Comparison of ENCODE assay signal across 9 cellular contexts in genomic region chr3:190424478-190425439, GRCh38. TPM values are rescaled to one million over a fixed set of nuclear protein-coding genes. Genes with fewer than 3 reads are reported as not detected.
A peak's percentile ranks its signal among the peaks of the same experiment; 100 is the strongest.
DNase-seq lines count a peak whose midpoint lies in the region; ATAC-seq and TF ChIP-seq lines count a peak whose summit lies in the region.
"Had no signal": no experiment of that assay in that cellular context is flagged by ENCODE, and none has a peak within 500 bp of the region (broad histone marks: within the 10 kb centered on the region; RNA-seq: fewer than 3 reads in every experiment).

No MANE protein-coding gene starts in this region.

- H3K4me2 ChIP-seq in fibroblast of lung (ENCODE audit: extremely low read depth, insufficient read depth, low read length) (no peak overlapping the region), neuronal stem cell (ENCODE audit: insufficient read depth, low read length, poor library complexity, severe bottlenecking) (no peak overlapping the region)

- DNase-seq in DMS 273 (lab: John Stamatoyannopoulos, UW; ENCODE audit: unreplicated experiment) (peak; percentile 79), NCI-H82 treated with DMSO at 0.1 percent for 48 hours (lab: John Stamatoyannopoulos, UW; ENCODE audit: unreplicated experiment) (peak; percentile 52), activated T-cell treated with anti-CD3 and anti-CD28 coated beads for 24 hours (ENCODE audit: low read depth) (peak; percentile 3), fibroblast of lung (ENCODE audit: low read depth in 2 of 2) (peak; percentile 61 to 83), neuronal stem cell (ENCODE audit: low spot score) (peak; percentile 35), activated gamma-delta T cell treated with Interleukin-2 at 50 U/mL for 16 hours (no peak)

- H3K9me3 ChIP-seq in fibroblast of lung (ENCODE audit: control insufficient read depth, insufficient read depth, low read depth, low read length) (no peaks in the 10 kb centered on the region), neuronal stem cell (replicated peaks in 1 of 2; ENCODE audit: control insufficient read depth in 2 of 2, insufficient read depth in 1 of 2, low read depth in 1 of 2, low read length in 2 of 2) (no peaks in the 10 kb centered on the region)

- H3K79me2 ChIP-seq in fibroblast of lung (ENCODE audit: control insufficient read depth, insufficient read depth, low read length) = no peaks in the 10 kb centered on the region

- no peak overlapping the region for H2BK5ac ChIP-seq in neuronal stem cell (ENCODE audit: low read length)

- H3K23ac ChIP-seq in neuronal stem cell (ENCODE audit: low read depth, low read length, poor library complexity) = no peak overlapping the region

- H3K79me1 ChIP-seq in neuronal stem cell (ENCODE audit: low read depth, low read length) = no peaks in the 10 kb centered on the region

- H4K8ac ChIP-seq in neuronal stem cell (ENCODE audit: low read depth, low read length) = no peak overlapping the region

- no peak overlapping the region for H3K9ac ChIP-seq in fibroblast of lung (ENCODE audit: insufficient read depth, low read length)
- H3K9ac ChIP-seq in neuronal stem cell (ENCODE audit: low read depth, low read length, poor library complexity) = no peak overlapping the region

- H4K91ac ChIP-seq in neuronal stem cell (ENCODE audit: low read depth, low read length, poor library complexity) = no peak overlapping the region

- no peak overlapping the region for H2BK15ac ChIP-seq in neuronal stem cell (ENCODE audit: low read length)

- H2AK5ac ChIP-seq in neuronal stem cell (ENCODE audit: low read depth, low read length) = no peak overlapping the region

- H2AFZ ChIP-seq in fibroblast of lung (ENCODE audit: low read length) (no peak overlapping the region), neuronal stem cell (ENCODE audit: low read length) (no peak overlapping the region)

- H3K4me1 ChIP-seq in fibroblast of lung (ENCODE audit: control insufficient read depth, extremely low read depth, insufficient read depth, low read length) (no peaks in the 10 kb centered on the region), neuronal stem cell (ENCODE audit: control insufficient read depth in 2 of 2, insufficient read depth in 1 of 2, low read depth in 1 of 2, low read length in 2 of 2) (no peaks in the 10 kb centered on the region)

- no peak overlapping the region for H3K4ac ChIP-seq in neuronal stem cell (ENCODE audit: low read length)

- no peak overlapping the region for H3K14ac ChIP-seq in neuronal stem cell (ENCODE audit: low read length)

- no CpG with 5 or more reads among the region's 16 CpGs for WGBS in neuronal stem cell (ENCODE audit: extremely low coverage in 2 of 2, insufficient read length in 2 of 2, insufficient replicate concordance in 1 of 2), 2 donors

- no peak overlapping the region for H2BK120ac ChIP-seq in neuronal stem cell (ENCODE audit: low read depth, low read length)

- H3K18ac ChIP-seq in neuronal stem cell (ENCODE audit: low read length) = no peak overlapping the region

- H3K27me3 ChIP-seq in fibroblast of lung (ENCODE audit: control insufficient read depth, insufficient read depth, low read length) = no peaks in the 10 kb centered on the region
- peaks cover 0 to 6% (median 0%) of the 10 kb centered on the region in 3 experiments for H3K27me3 ChIP-seq in neuronal stem cell (ENCODE audit: control insufficient read depth in 3 of 3, insufficient read depth in 3 of 3, low read depth in 1 of 3, low read length in 3 of 3)

- no peak overlapping the region for H2BK12ac ChIP-seq in neuronal stem cell (ENCODE audit: low read length)

- ATAC-seq in GM19468 (IDR thresholded peaks at IDR 0.05; ENCODE audit: extremely low read depth, unreplicated experiment) = peak; percentile 31
- ATAC-seq in HG03521 (IDR thresholded peaks at IDR 0.05; ENCODE audit: unreplicated experiment) = peak; percentile 66

- H3K27ac ChIP-seq in fibroblast of lung (ENCODE audit: insufficient read depth, low read length) (no peak overlapping the region), neuronal stem cell (replicated peaks; ENCODE audit: low read length) (no peak overlapping the region)

- H3K36me3 ChIP-seq in fibroblast of lung (ENCODE audit: control insufficient read depth, insufficient read depth, low read length) = no peaks in the 10 kb centered on the region
- no peaks in the 10 kb centered on the region for H3K36me3 ChIP-seq in neuronal stem cell (replicated peaks in 1 of 2; ENCODE audit: control insufficient read depth in 2 of 2, insufficient read depth in 2 of 2, low read length in 2 of 2)

- peak; percentile 67 to 71 for TF ChIP-seq CTCF in fibroblast of lung (conservative IDR thresholded peaks at IDR 0.05 in 1 of 2, IDR thresholded peaks at IDR 0.05 in 1 of 2; ENCODE audit: low read depth in 1 of 2, low read length in 2 of 2)

- H3K4me3 ChIP-seq in fibroblast of lung (replicated peaks in 1 of 4; ENCODE audit: control extremely low read depth in 1 of 4, insufficient read depth in 1 of 4, low read depth in 3 of 4, low read length in 4 of 4) (no peak overlapping the region), neuronal stem cell (ENCODE audit: low read length in 2 of 2) (no peak overlapping the region)

- H4K20me1 ChIP-seq in fibroblast of lung (ENCODE audit: control insufficient read depth, extremely low read depth, insufficient read depth, low read length) = no peaks in the 10 kb centered on the region

RNA-seq across cellular contexts. Expression of gene TMEM207, which starts 24.9 kb away (rescaled TPM):
- total RNA-seq in fibroblast of lung = not detected in 2 replicates
- polyA plus RNA-seq in fibroblast of lung = not detected in 2 replicates
- not detected in 2 replicates for polyA plus RNA-seq in fibroblast of lung (2012)
- polyA minus RNA-seq in fibroblast of lung (ENCODE audit: low replicate concordance) = not detected in 2 replicates
- polyA plus RNA-seq in neuronal stem cell (2013, experiment 1 of 2) = not detected
- polyA plus RNA-seq in neuronal stem cell (2013, experiment 2 of 2) = not detected
- polyA plus RNA-seq: adipose tissue had no signal

RNA-seq across cellular contexts. Expression of gene CLDN16, which starts 36.8 kb away (rescaled TPM):
- total RNA-seq in fibroblast of lung = under 0.01 and 0.33 TPM in 2 replicates
- polyA plus RNA-seq in fibroblast of lung = 0.08 and 0.10 TPM in 2 replicates
- polyA plus RNA-seq in fibroblast of lung (2012) = 0.06 TPM in 1 of 2 replicates, not detected in the other
- not detected in 2 replicates for polyA minus RNA-seq in fibroblast of lung (ENCODE audit: low replicate concordance)
- not detected for polyA plus RNA-seq in neuronal stem cell (2013, experiment 1 of 2)
- polyA plus RNA-seq in neuronal stem cell (2013, experiment 2 of 2) = not detected
